Comparison of ENCODE assay signal across 17 cellular contexts in genomic region chr10:96468845-96469244, GRCh38. TPM values are rescaled to one million over a fixed set of nuclear protein-coding genes. Genes with fewer than 3 reads are reported as not detected.
DNase-seq lines count a peak whose midpoint lies in the region; ATAC-seq and TF ChIP-seq lines count a peak whose summit lies in the region.
"Had no signal": no experiment of that assay in that cellular context is flagged by ENCODE, and none has a peak within 500 bp of the region (broad histone marks: within the 10 kb centered on the region; RNA-seq: fewer than 3 reads in every experiment).

No MANE protein-coding gene starts in this region.

- no peaks in the 10 kb centered on the region for H3K4me1 Mint-ChIP-seq in CD14-positive monocyte

- H3K9me3 Mint-ChIP-seq in CD14-positive monocyte, result no peaks in the 10 kb centered on the region

- H3K27ac ChIP-seq in HEK293 (ENCODE audit: extremely low read depth, low read depth, low read length) (no peak overlapping the region), RWPE2 (ENCODE audit: poor library complexity, severe bottlenecking) (no peak overlapping the region)
- H3K27ac ChIP-seq: Peyer's patch had no signal

- no peak for ATAC-seq in RWPE2 (ENCODE audit: low read depth)
- no peak for ATAC-seq in HG03280 (IDR thresholded peaks at IDR 0.05; ENCODE audit: unreplicated experiment)

- H3K36me3 ChIP-seq in HEK293 (ENCODE audit: control insufficient read depth in 2 of 2, insufficient read depth in 1 of 2, low read length in 2 of 2) (no peaks in the 10 kb centered on the region), RWPE2 (ENCODE audit: low read depth) (no peaks in the 10 kb centered on the region)
- H3K36me3 ChIP-seq: Peyer's patch had no signal

- H3K9me3 ChIP-seq in HEK293 (ENCODE audit: control insufficient read depth, insufficient read depth, low read depth, low read length), result no peaks in the 10 kb centered on the region
- H3K9me3 ChIP-seq in RWPE2 (ENCODE audit: severe bottlenecking), result no peaks in the 10 kb centered on the region
- H3K9me3 ChIP-seq: Peyer's patch had no signal

- POLR2A ChIA-PET in HEK293 (lab: Yijun Ruan, JAX), result no interaction called here

- H3K27ac Mint-ChIP-seq in CD14-positive monocyte, result no peak overlapping the region

- H3K27me3 ChIP-seq in RWPE2 (ENCODE audit: insufficient read depth, poor library complexity, severe bottlenecking), result no peaks in the 10 kb centered on the region
- H3K27me3 ChIP-seq: Peyer's patch had no signal

- TF ChIP-seq CTCF in HEK293 (tag by site-specific recombination; IDR thresholded peaks at IDR 0.05), result no peak
- no peak for TF ChIP-seq CTCF in RWPE2 (IDR thresholded peaks at IDR 0.05; ENCODE audit: poor library complexity, severe bottlenecking)
- no peak for TF ChIP-seq CTCF in CD14-positive monocyte (IDR thresholded peaks at IDR 0.05)

- DNase-seq in DMS 273 treated with DMSO at 0.1 percent for 48 hours (lab: John Stamatoyannopoulos, UW) (peak; percentile 18), RWPE2 (ENCODE audit: low spot score) (peak; percentile 9), islet precursor cell (peak; percentile 35), inferior parietal cortex (ENCODE audit: extremely low spot score) (no peak), ureter (ENCODE audit: low spot score) (no peak), CD14-positive monocyte (ENCODE audit: low spot score) (no peak)
- DNase-seq: C1 segment of cervical spinal cord, IMR-90, Kasumi-1, MM.1S, NCI-H1105, NCI-H1694, NCI-H446 treated with DMSO at 0.1 percent for 48 hours, Peyer's patch, SHP77 treated with DMSO at 0.1 percent for 48 hours had no signal

- H3K4me1 ChIP-seq in HEK293 (ENCODE audit: control insufficient read depth, insufficient read depth, low read length), result no peaks in the 10 kb centered on the region; the same call in 1 of the 2 replicates
- no peaks in the 10 kb centered on the region for H3K4me1 ChIP-seq in RWPE2 (ENCODE audit: insufficient read depth, poor library complexity, severe bottlenecking)
- H3K4me1 ChIP-seq: Peyer's patch had no signal

- H3K27me3 Mint-ChIP-seq in CD14-positive monocyte (ENCODE audit: low read depth in 3 of 3), result peaks cover 12 to 22% (median 18%) of the 10 kb centered on the region in 3 donors

- no peaks in the 10 kb centered on the region for H3K36me3 Mint-ChIP-seq in CD14-positive monocyte

- intact Hi-C loops in CD14-positive monocyte (cut with micrococcal nuclease), result no loop called here

- H3K4me3 ChIP-seq in HEK293 (ENCODE audit: low read depth, low read length), result no peak overlapping the region
- H3K4me3 ChIP-seq in RWPE2 (ENCODE audit: severe bottlenecking), result no peak overlapping the region
- H3K4me3 ChIP-seq: Peyer's patch had no signal

- H3K4me3 Mint-ChIP-seq in CD14-positive monocyte, result no peak overlapping the region

- CTCF ChIA-PET in HEK293 (lab: Yijun Ruan, JAX), result interaction anchor here (0.7 to 2.0 kb wide), 6 partner anchors 8 to 912 kb away, joined by 3 to 7 read pairs (median 4); no protein-coding TSS in a partner anchor

TF ChIP-seq in HEK293, 187 proteins besides CTCF, POLR2A, EP300 and RAD21:
- TF ChIP-seq ZBTB20 (tag by site-specific recombination; IDR thresholded peaks at IDR 0.05) (peak; percentile 38; the same call in 1 of the 2 replicates), ZNF777 (tag by site-specific recombination; IDR thresholded peaks at IDR 0.05; ENCODE audit: borderline replicate concordance) (no peak)

RNA-seq across cellular contexts. Expression of gene TLL2, which starts 44.9 kb away (rescaled TPM):
- 0.96 TPM for total RNA-seq in ureter
- not detected for polyA plus RNA-seq in CD14-positive monocyte

Comparison
In these comparisons a context has a peak if more than half of its experiments do, and no peak if none do; other contexts are left out.
1. DNase-seq: peak in DMS 273 treated with DMSO at 0.1 percent for 48 hours (single experiment), RWPE2 (single experiment) and islet precursor cell (single experiment); none in inferior parietal cortex (single experiment), ureter (single experiment) and CD14-positive monocyte (single experiment).